1 cellular context compared by ENCODE assay signal in the genomic region with DNA sequence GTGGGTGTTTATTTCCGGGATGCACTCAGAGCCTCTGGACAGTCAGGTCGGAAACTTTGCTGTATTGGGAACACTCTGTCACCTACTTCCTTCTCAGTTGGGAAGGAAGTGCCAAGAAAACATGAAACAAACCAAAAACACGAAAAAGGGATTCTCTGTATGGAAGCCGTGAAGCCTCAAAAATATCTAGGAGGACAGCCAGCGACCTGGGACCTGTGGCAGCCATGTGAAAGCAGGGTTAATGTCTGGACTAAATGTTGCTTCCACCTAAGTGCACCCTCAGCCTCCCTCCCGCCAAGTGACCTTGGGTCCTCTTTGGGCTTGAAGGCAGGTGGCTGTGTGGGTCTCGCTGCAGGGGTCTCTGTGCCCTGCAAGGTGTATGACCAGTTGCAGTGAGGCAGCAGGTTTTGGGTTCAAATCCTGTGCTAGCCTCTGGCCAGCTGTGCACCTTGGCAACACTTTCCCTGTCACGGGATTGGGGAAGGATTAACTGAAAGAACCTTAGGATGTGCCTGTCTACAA.
TF ChIP-seq lines count a peak whose summit lies in the region.

No MANE protein-coding gene starts in this region.

TF ChIP-seq in A549, 52 proteins besides CTCF, POLR2A, EP300 and RAD21 (continued from another document):
- TF ChIP-seq, protein P1, sequence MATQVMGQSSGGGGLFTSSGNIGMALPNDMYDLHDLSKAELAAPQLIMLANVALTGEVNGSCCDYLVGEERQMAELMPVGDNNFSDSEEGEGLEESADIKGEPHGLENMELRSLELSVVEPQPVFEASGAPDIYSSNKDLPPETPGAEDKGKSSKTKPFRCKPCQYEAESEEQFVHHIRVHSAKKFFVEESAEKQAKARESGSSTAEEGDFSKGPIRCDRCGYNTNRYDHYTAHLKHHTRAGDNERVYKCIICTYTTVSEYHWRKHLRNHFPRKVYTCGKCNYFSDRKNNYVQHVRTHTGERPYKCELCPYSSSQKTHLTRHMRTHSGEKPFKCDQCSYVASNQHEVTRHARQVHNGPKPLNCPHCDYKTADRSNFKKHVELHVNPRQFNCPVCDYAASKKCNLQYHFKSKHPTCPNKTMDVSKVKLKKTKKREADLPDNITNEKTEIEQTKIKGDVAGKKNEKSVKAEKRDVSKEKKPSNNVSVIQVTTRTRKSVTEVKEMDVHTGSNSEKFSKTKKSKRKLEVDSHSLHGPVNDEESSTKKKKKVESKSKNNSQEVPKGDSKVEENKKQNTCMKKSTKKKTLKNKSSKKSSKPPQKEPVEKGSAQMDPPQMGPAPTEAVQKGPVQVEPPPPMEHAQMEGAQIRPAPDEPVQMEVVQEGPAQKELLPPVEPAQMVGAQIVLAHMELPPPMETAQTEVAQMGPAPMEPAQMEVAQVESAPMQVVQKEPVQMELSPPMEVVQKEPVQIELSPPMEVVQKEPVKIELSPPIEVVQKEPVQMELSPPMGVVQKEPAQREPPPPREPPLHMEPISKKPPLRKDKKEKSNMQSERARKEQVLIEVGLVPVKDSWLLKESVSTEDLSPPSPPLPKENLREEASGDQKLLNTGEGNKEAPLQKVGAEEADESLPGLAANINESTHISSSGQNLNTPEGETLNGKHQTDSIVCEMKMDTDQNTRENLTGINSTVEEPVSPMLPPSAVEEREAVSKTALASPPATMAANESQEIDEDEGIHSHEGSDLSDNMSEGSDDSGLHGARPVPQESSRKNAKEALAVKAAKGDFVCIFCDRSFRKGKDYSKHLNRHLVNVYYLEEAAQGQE (IDR thresholded peaks at IDR 0.05): no peak
- TF ChIP-seq HEYL (CRISPR knock-in tag; IDR thresholded peaks at IDR 0.05) (no peak), HDAC2 (IDR thresholded peaks at IDR 0.05) (no peak), KDM5A (IDR thresholded peaks at IDR 0.05) (no peak), MAFK (IDR thresholded peaks at IDR 0.05; ENCODE audit: partially characterized antibody) (no peak)
- TF ChIP-seq, protein P2, sequence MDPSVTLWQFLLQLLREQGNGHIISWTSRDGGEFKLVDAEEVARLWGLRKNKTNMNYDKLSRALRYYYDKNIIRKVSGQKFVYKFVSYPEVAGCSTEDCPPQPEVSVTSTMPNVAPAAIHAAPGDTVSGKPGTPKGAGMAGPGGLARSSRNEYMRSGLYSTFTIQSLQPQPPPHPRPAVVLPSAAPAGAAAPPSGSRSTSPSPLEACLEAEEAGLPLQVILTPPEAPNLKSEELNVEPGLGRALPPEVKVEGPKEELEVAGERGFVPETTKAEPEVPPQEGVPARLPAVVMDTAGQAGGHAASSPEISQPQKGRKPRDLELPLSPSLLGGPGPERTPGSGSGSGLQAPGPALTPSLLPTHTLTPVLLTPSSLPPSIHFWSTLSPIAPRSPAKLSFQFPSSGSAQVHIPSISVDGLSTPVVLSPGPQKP (IDR thresholded peaks at IDR 0.05; ENCODE audit: low read depth, low read length): no peak
- TF ChIP-seq, protein P3, sequence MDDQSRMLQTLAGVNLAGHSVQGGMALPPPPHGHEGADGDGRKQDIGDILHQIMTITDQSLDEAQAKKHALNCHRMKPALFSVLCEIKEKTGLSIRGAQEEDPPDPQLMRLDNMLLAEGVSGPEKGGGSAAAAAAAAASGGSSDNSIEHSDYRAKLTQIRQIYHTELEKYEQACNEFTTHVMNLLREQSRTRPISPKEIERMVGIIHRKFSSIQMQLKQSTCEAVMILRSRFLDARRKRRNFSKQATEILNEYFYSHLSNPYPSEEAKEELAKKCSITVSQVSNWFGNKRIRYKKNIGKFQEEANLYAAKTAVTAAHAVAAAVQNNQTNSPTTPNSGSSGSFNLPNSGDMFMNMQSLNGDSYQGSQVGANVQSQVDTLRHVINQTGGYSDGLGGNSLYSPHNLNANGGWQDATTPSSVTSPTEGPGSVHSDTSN (IDR thresholded peaks at IDR 0.05): no peak
